In genomic region chr4:8533274-8533865, GRCh38 we compare ENCODE assay signal across 15 cellular contexts. TPM values are rescaled to one million over a fixed set of nuclear protein-coding genes. Genes with fewer than 3 reads are reported as not detected.
A peak's percentile ranks its signal among the peaks of the same experiment; 100 is the strongest.
DNase-seq lines count a peak whose midpoint lies in the region; ATAC-seq, FAIRE-seq and TF ChIP-seq lines count a peak whose summit lies in the region.
"Had no signal": no experiment of that assay in that cellular context is flagged by ENCODE, and none has a peak within 500 bp of the region (broad histone marks: within the 10 kb centered on the region; RNA-seq: fewer than 3 reads in every experiment).

No MANE protein-coding gene starts in this region.

- peak; percentile 35 for DNase-seq in GM19239 (ENCODE audit: insufficient read length, low spot score)
- DNase-seq in endodermal cell, result no peak
- DNase-seq in suprapubic skin (ENCODE audit: low spot score in 2 of 2), result no peak
- no peak for DNase-seq in central memory CD4-positive, alpha-beta T cell
- no peak for DNase-seq in H4 (ENCODE audit: low spot score)
- no peak for DNase-seq in activated naive CD4-positive, alpha-beta T cell treated with Interleukin-2 at 50 U/mL for 16 hours
- no peak for DNase-seq in SHP77 (lab: John Stamatoyannopoulos, UW)
- DNase-seq: activated naive CD4-positive, alpha-beta T cell treated with anti-CD3 and anti-CD28 coated beads for 36 hours; BE2C; NCI-H2107; stimulated activated naive B cell treated with anti-CD40 and anti-IgM and Interleukin-4, amounts not matched to agents 10 μg/mL and 1 μg/mL and 100 μg/mL, for 72 hours had no signal

- H3K4me1 ChIP-seq in endodermal cell (ENCODE audit: control insufficient read depth, insufficient read depth, low read length), result no peaks in the 10 kb centered on the region
- peaks cover 9% of the 10 kb centered on the region for H3K4me1 ChIP-seq in suprapubic skin
- H3K4me1 ChIP-seq: BE2C had no signal

- FAIRE-seq in GM19239 (lab: Jason Lieb, UNC), result no peak

- no peaks in the 10 kb centered on the region for H3K27me3 ChIP-seq in endodermal cell (ENCODE audit: control insufficient read depth, insufficient read depth, low read length, poor library complexity, severe bottlenecking)
- no peaks in the 10 kb centered on the region for H3K27me3 ChIP-seq in suprapubic skin
- H3K27me3 ChIP-seq: BE2C had no signal

- peak; percentile 40 for ATAC-seq in HG02938 (IDR thresholded peaks at IDR 0.05; ENCODE audit: unreplicated experiment)

- H3K36me3 ChIP-seq in endodermal cell (ENCODE audit: control insufficient read depth, insufficient read depth, low read length) (no peaks in the 10 kb centered on the region), suprapubic skin (no peaks in the 10 kb centered on the region)
- H3K36me3 ChIP-seq: BE2C had no signal

- no peaks in the 10 kb centered on the region for H3K36me3 Mint-ChIP-seq in endodermal cell (ENCODE audit: low read depth)

- peak overlapping the region; percentile 90 for H3K27ac Mint-ChIP-seq in endodermal cell
- H3K27ac Mint-ChIP-seq: activated naive CD4-positive, alpha-beta T cell treated with anti-CD3 and anti-CD28 coated beads for 36 hours; stimulated activated naive B cell treated with anti-CD40 and anti-IgM and Interleukin-4, amounts not matched to agents 10 μg/mL and 1 μg/mL and 100 μg/mL, for 72 hours had no signal

- TF ChIP-seq POLR2A in suprapubic skin (IDR thresholded peaks at IDR 0.05), result no peak

- peaks cover 11% of the 10 kb centered on the region for H3K4me1 Mint-ChIP-seq in endodermal cell

- H3K4me3 Mint-ChIP-seq in endodermal cell, result no peak overlapping the region
- H3K4me3 Mint-ChIP-seq: activated naive CD4-positive, alpha-beta T cell treated with anti-CD3 and anti-CD28 coated beads for 36 hours; stimulated activated naive B cell treated with anti-CD40 and anti-IgM and Interleukin-4, amounts not matched to agents 10 μg/mL and 1 μg/mL and 100 μg/mL, for 72 hours had no signal

- TF ChIP-seq CTCF in endodermal cell (conservative IDR thresholded peaks at IDR 0.05) (no peak), suprapubic skin (IDR thresholded peaks at IDR 0.05) (no peak)

- H3K27me3 Mint-ChIP-seq in endodermal cell (ENCODE audit: insufficient read depth), result peaks cover 4% of the 10 kb centered on the region

- H3K4me3 ChIP-seq in endodermal cell (ENCODE audit: low read length), result no peak overlapping the region
- H3K4me3 ChIP-seq in suprapubic skin, result no peak overlapping the region

- H3K9me3 Mint-ChIP-seq in endodermal cell, result peaks cover 14% of the 10 kb centered on the region

- H3K9ac ChIP-seq in endodermal cell (ENCODE audit: extremely low read depth, low read length, poor library complexity, severe bottlenecking), result no peak overlapping the region

- H3K27ac ChIP-seq in endodermal cell (ENCODE audit: low read depth, low read length) (no peak overlapping the region), suprapubic skin (peak overlapping the region; percentile 37)

- TF ChIP-seq EP300 in suprapubic skin (IDR thresholded peaks at IDR 0.05), result no peak

- WGBS in endodermal cell (ENCODE audit: insufficient coverage in 1 of 2, insufficient read length in 1 of 2), 2 experiments, result 92 to 100% methylated on average over 2 of the region's 2 CpGs
- 100% methylated on average over 2 of the region's 2 CpGs for WGBS in suprapubic skin

- H3K9me3 ChIP-seq in endodermal cell (ENCODE audit: control insufficient read depth, low read length) (peaks cover 9% of the 10 kb centered on the region), suprapubic skin (no peaks in the 10 kb centered on the region)
- H3K9me3 ChIP-seq: BE2C had no signal

RNA-seq across cellular contexts. Expression of gene GPR78, which starts 46.8 kb away (rescaled TPM):
- 1 to 10 TPM; 3.7 to 8.1 TPM for total RNA-seq in endodermal cell
- polyA plus RNA-seq in endodermal cell (2013, experiment 1 of 2), result 0.82 TPM
- polyA plus RNA-seq in endodermal cell (2013, experiment 2 of 2), result 1.2 TPM
- not detected for total RNA-seq in suprapubic skin
- 0.41 TPM in 1 of 2 replicates, not detected in the other for total RNA-seq in H4 (2014; rRNA removed; shearing (Covaris generic))
- total RNA-seq: activated naive CD4-positive, alpha-beta T cell treated with anti-CD3 and anti-CD28 coated beads for 36 hours; cardiac septum; mesenteric fat pad; T-helper 1 cell treated with Interleukin-12 subunit alpha and Interleukin-12 subunit beta and Interleukin-4 antibody, amounts not matched to agents 30 ng/mL and 1 ng/mL, for 36 hours had no signal

RNA-seq across cellular contexts. Expression of gene CPZ, which starts 59.2 kb away (rescaled TPM):
- 10 to 100 TPM; 23.9 to 33.6 TPM for total RNA-seq in endodermal cell
- polyA plus RNA-seq in endodermal cell (2013, experiment 1 of 2), result 6.2 TPM
- polyA plus RNA-seq in endodermal cell (2013, experiment 2 of 2), result 7.2 TPM
- total RNA-seq in suprapubic skin, result 1 to 10 TPM in 3 of 4 donors, under 1 TPM in 1; 0.32 to 4.2 (median 2.1) TPM
- 1.2 and 1.6 TPM in 2 replicates for total RNA-seq in H4 (2014; rRNA removed; shearing (Covaris generic))
- total RNA-seq: activated naive CD4-positive, alpha-beta T cell treated with anti-CD3 and anti-CD28 coated beads for 36 hours; T-helper 1 cell treated with Interleukin-12 subunit alpha and Interleukin-12 subunit beta and Interleukin-4 antibody, amounts not matched to agents 30 ng/mL and 1 ng/mL, for 36 hours had no signal
